Comparison of ENCODE assay signal across 23 cellular contexts in the genomic region with DNA sequence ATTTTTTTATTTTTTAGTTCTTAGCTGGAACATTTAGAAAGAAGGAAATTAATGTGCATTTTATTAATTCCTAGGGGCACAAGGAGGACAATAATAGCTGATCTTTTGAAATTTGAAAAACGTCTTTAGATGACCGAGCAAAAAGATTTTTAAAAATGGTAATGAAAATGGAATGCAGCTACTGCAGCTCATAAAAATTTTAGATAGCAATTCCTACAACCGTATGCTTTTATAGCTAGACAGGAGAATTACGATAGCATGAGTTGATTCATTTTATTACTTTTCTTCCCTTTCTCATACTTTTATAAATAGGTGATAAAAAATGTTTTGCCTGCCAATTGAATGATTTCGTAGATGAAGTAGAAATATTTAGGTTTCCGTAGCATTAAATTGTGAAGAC. TPM values are rescaled to one million over a fixed set of nuclear protein-coding genes. Genes with fewer than 3 reads are reported as not detected.
A peak's percentile ranks its signal among the peaks of the same experiment; 100 is the strongest.
DNase-seq lines count a peak whose midpoint lies in the region; ATAC-seq, FAIRE-seq and TF ChIP-seq lines count a peak whose summit lies in the region.
"Had no signal": no experiment of that assay in that cellular context is flagged by ENCODE, and none has a peak within 500 bp of the region (broad histone marks: within the 10 kb centered on the region; RNA-seq: fewer than 3 reads in every experiment).

No MANE protein-coding gene starts in this region.

- H4K20me1 ChIP-seq in osteoblast (ENCODE audit: insufficient read depth, low read length) (no peaks in the 10 kb centered on the region), hepatocyte (ENCODE audit: insufficient read depth, poor library complexity, severe bottlenecking) (no peaks in the 10 kb centered on the region)

- H2AFZ ChIP-seq in osteoblast (ENCODE audit: low read length) (no peak overlapping the region), hepatocyte (no peak overlapping the region)
- H2AFZ ChIP-seq: GM23338 had no signal

- CTCF ChIA-PET in A549 (lab: Yijun Ruan, JAX): no interaction called here

- H3K9me2 ChIP-seq in hepatocyte (replicated peaks; ENCODE audit: insufficient read depth): no peaks in the 10 kb centered on the region

- DNase-seq in A549 (ENCODE audit: low read depth in 1 of 2, low spot score in 1 of 2) (no peak), EL (peak; percentile 37), SK-N-MC (ENCODE audit: low read depth, low spot score) (no peak), osteoblast (ENCODE audit: insufficient read length, low spot score, missing footprints) (peak; percentile 65), hepatocyte (ENCODE audit: low spot score) (no peak), NCI-H146 (lab: John Stamatoyannopoulos, UW) (no peak), HPDE6-E6E7 (ENCODE audit: extremely low spot score) (no peak)
- no peak for DNase-seq in stimulated activated naive CD8-positive, alpha-beta T cell treated with anti-CD3 and anti-CD28 coated beads, Interleukin-15, Interleukin-2, amounts not matched to agents 100 U/mL and 50 U/mL, for 24 hours
- DNase-seq: C1 segment of cervical spinal cord; CD4-positive, CD25-positive, alpha-beta regulatory T cell; CD8-positive, alpha-beta memory T cell; COR-L47; DMS 273 treated with DMSO at 0.1 percent for 48 hours; DMS53; DND-41; GDM1; HCEC 1CT had no signal

- H3K9ac ChIP-seq in SK-N-MC (ENCODE audit: insufficient read length): peak overlapping the region; percentile 33

- 65% methylated on average over 6 of the region's 6 CpGs for WGBS in A549 (ENCODE audit: missing lambda C conversion rate)
- 74% methylated on average over 6 of the region's 6 CpGs for WGBS in hepatocyte (ENCODE audit: low lambda C conversion rate, missing lambda C conversion rate)

- no peaks in the 10 kb centered on the region for H3K79me2 ChIP-seq in osteoblast (ENCODE audit: insufficient read depth, low read length)
- H3K79me2 ChIP-seq in hepatocyte: no peaks in the 10 kb centered on the region

- no peaks in the 10 kb centered on the region for H3K27me3 ChIP-seq in osteoblast (ENCODE audit: insufficient read depth, low read length)
- H3K27me3 ChIP-seq in hepatocyte: no peaks in the 10 kb centered on the region

- no peak overlapping the region for H3K4me3 ChIP-seq in A549
- peak overlapping the region; percentile 47 for H3K4me3 ChIP-seq in SK-N-MC
- no peak overlapping the region for H3K4me3 ChIP-seq in osteoblast (ENCODE audit: insufficient read depth, low read length)
- H3K4me3 ChIP-seq in hepatocyte: no peak overlapping the region
- H3K4me3 ChIP-seq: GM23338 had no signal

- H3K36me3 ChIP-seq in SK-N-MC (ENCODE audit: insufficient read depth, low read length) (no peaks in the 10 kb centered on the region), osteoblast (ENCODE audit: insufficient read depth, low read length) (no peaks in the 10 kb centered on the region), hepatocyte (replicated peaks; ENCODE audit: insufficient read depth, low read depth) (no peaks in the 10 kb centered on the region)

- TF ChIP-seq EP300 in A549 (IDR thresholded peaks at IDR 0.05): no peak

- no peak for FAIRE-seq in A549 (lab: Jason Lieb, UNC)
- FAIRE-seq: GM12892, GM18507, H54, HepG2 had no signal

- H3K4me1 ChIP-seq in A549 (no peaks in the 10 kb centered on the region), osteoblast (ENCODE audit: insufficient read depth, low read length) (peaks cover 7% of the 10 kb centered on the region), hepatocyte (ENCODE audit: insufficient read depth) (no peaks in the 10 kb centered on the region)

- no peak overlapping the region for H3K27ac ChIP-seq in A549
- H3K27ac ChIP-seq in SK-N-MC: peak overlapping the region; percentile 77
- H3K27ac ChIP-seq in osteoblast (ENCODE audit: low read depth, low read length): no peak overlapping the region
- H3K27ac ChIP-seq in hepatocyte: no peak overlapping the region
- H3K27ac ChIP-seq: 22Rv1 had no signal

- POLR2A ChIA-PET in A549 (lab: Yijun Ruan, JAX): no interaction called here

- H3K4me2 ChIP-seq in A549: no peak overlapping the region
- H3K4me2 ChIP-seq in osteoblast (ENCODE audit: insufficient read depth, low read length): peak overlapping the region; percentile 44
- no peak overlapping the region for H3K4me2 ChIP-seq in hepatocyte
- H3K4me2 ChIP-seq: GM23338 had no signal

- TF ChIP-seq CTCF in A549 (IDR thresholded peaks at IDR 0.05) (no peak), osteoblast (IDR thresholded peaks at IDR 0.05; ENCODE audit: extremely low read depth, low read depth, low read length) (no peak), hepatocyte (IDR thresholded peaks at IDR 0.05; ENCODE audit: poor library complexity) (no peak)

- TF ChIP-seq RAD21 in A549 (conservative IDR thresholded peaks at IDR 0.05 in 1 of 2, IDR thresholded peaks at IDR 0.05 in 1 of 2): no peak

- H3K9me3 ChIP-seq in A549 (no peaks in the 10 kb centered on the region), SK-N-MC (ENCODE audit: low read depth, low read length) (no peaks in the 10 kb centered on the region), osteoblast (ENCODE audit: low read depth, low read length) (no peaks in the 10 kb centered on the region), hepatocyte (ENCODE audit: low read depth) (no peaks in the 10 kb centered on the region)

- ATAC-seq in A549: no peak
- no peak for ATAC-seq in stimulated activated naive CD8-positive, alpha-beta T cell treated with anti-CD3 and anti-CD28 coated beads, Interleukin-15, Interleukin-2, amounts not matched to agents 100 U/mL and 50 U/mL, for 24 hours
- ATAC-seq: GM23338 had no signal

- no peak for TF ChIP-seq POLR2A in A549 (IDR thresholded peaks at IDR 0.05; ENCODE audit: low read length)

TF ChIP-seq in A549, 52 proteins besides CTCF, POLR2A, EP300 and RAD21:
- peak; percentile 16 for TF ChIP-seq MAFK (IDR thresholded peaks at IDR 0.05; ENCODE audit: partially characterized antibody)
- no peak for TF ChIP-seq CHD4 (IDR thresholded peaks at IDR 0.05; ENCODE audit: borderline replicate concordance)
TF ChIP-seq in A549: peak in this region for 1.

RNA-seq across cellular contexts. Expression of a gene that starts 13.7 kb away (rescaled TPM):
- polyA plus RNA-seq in A549 (2011; rRNA removed): 30.6 and 39.5 TPM in 2 replicates
- polyA plus RNA-seq in A549 (2012; cell fraction: cytosol; rRNA removed): 20.2 and 21.2 TPM in 2 replicates
- polyA plus RNA-seq in A549 (2012; cell fraction: nucleus; rRNA removed): 30.0 and 39.2 TPM in 2 replicates
- 31.7 to 33.7 TPM (median 33.3 TPM) in 3 replicates for polyA plus RNA-seq in A549 (2017; fragmentation: RNase III; extraction: RNeasy Plus Mini Kit Qiagen cat#74134 plus additional on column Dnase treatment)
- polyA minus RNA-seq in A549 (2011; rRNA and poly(A)+ RNA removed): 24.9 and 30.8 TPM in 2 replicates
- 51.8 and 54.2 TPM in 2 replicates for total RNA-seq in osteoblast
- 41.2 and 42.3 TPM in 2 replicates for total RNA-seq in hepatocyte
- 37.3 and 38.6 TPM in 2 replicates for polyA plus RNA-seq in hepatocyte

Comparison
In these comparisons a context has a peak if more than half of its experiments do, and no peak if none do; other contexts are left out.
1. DNase-seq: peak in EL (single experiment) and osteoblast (single experiment); none in A549 (0 of 2), SK-N-MC (single experiment), hepatocyte (single experiment), stimulated activated naive CD8-positive, alpha-beta T cell treated with anti-CD3 and anti-CD28 coated beads, Interleukin-15, Interleukin-2, amounts not matched to agents 100 U/mL and 50 U/mL, for 24 hours (single experiment), NCI-H146 (single experiment) and HPDE6-E6E7 (single experiment).